In the genomic region with DNA sequence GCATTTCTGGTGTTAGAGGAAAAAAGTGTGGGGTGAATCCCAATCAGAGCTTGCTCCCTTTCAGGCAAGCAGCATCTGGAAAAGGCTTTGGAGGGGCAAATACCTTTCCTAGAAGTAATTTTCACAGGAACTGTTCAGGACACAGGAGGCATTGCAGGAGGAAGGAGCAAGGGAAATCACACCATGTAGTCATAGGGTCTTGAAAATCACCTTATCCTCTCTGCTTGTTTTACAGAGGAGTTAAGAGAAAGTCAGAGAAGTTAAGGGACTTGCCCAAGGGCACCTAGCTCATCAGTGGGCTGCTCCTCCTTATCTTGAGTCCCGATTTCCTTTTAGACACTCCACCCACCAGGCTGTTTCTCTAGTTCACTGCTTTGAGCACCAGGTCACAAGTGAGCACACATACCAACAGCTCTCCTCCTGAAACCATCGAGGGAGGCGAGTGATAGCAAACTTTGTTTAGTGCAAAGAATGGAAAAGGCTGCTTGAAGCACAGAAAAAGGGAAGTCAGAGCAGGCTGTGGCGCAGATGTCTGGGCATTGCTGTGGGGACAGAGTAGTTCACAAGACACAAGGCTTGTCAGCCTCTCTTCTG, we compare ENCODE assay signal across 9 cellular contexts.
DNase-seq lines count a peak whose midpoint lies in the region; ATAC-seq and TF ChIP-seq lines count a peak whose summit lies in the region.
"Had no signal": no experiment of that assay in that cellular context is flagged by ENCODE, and none has a peak within 500 bp of the region (broad histone marks: within the 10 kb centered on the region; RNA-seq: fewer than 3 reads in every experiment).

No MANE protein-coding gene starts in this region.

- H3K36me3 Mint-ChIP-seq in Calu3 (ENCODE audit: insufficient read depth, unreplicated experiment), result peaks cover 6% of the 10 kb centered on the region

- no peaks in the 10 kb centered on the region for H3K27me3 Mint-ChIP-seq in Calu3 (ENCODE audit: unreplicated experiment)

- peak; percentile 24 to 45 for DNase-seq in activated CD4-positive, alpha-beta T cell treated with anti-CD3 and anti-CD28 coated beads, Interleukin-2, amount 50 U/mL, for 48 hours
- no peak for DNase-seq in activated CD4-positive, alpha-beta T cell treated with anti-CD3 and anti-CD28 coated beads for 4 hours
- peak; percentile 70 for DNase-seq in NOMO-1 treated with dmso at 0.1 percent for 144 hours (lab: John Stamatoyannopoulos, UW; ENCODE audit: unreplicated experiment)
- DNase-seq in omental fat pad (ENCODE audit: low spot score), result no peak
- no peak for DNase-seq in NCI-H1048 (lab: John Stamatoyannopoulos, UW)
- no peak for DNase-seq in hypothalamus (lab: John Stamatoyannopoulos, UW)
- no peak for DNase-seq in Calu3

- BruUV-seq in Calu3 (replicated peaks; lab: Mats Ljungman, UMichigan), result no TSS peak

- ATAC-seq in HG02759 (IDR thresholded peaks at IDR 0.05; ENCODE audit: unreplicated experiment) (peak; percentile 60), omental fat pad (ENCODE audit: low FRiP score) (peak; percentile 5)
- ATAC-seq: psoas muscle had no signal

- H3K4me1 Mint-ChIP-seq in Calu3 (ENCODE audit: low read depth, unreplicated experiment), result peaks cover 21% of the 10 kb centered on the region

- H3K4me3 Mint-ChIP-seq in Calu3 (ENCODE audit: low read depth, unreplicated experiment), result no peak overlapping the region

- no peak for TF ChIP-seq CTCF in omental fat pad (IDR thresholded peaks at IDR 0.05)
- no peak for TF ChIP-seq CTCF in Calu3 (IDR thresholded peaks at IDR 0.05; ENCODE audit: unreplicated experiment)

- H3K9me3 Mint-ChIP-seq in Calu3 (ENCODE audit: low read depth, unreplicated experiment), result peaks cover 9% of the 10 kb centered on the region

- H3K27ac Mint-ChIP-seq in Calu3 (ENCODE audit: unreplicated experiment), result no peak overlapping the region

- CTCF ChIA-PET in Calu3 (lab: Charles Lee), result no interaction called here

- intact Hi-C loops in Calu3 (cut with micrococcal nuclease; ENCODE audit: unreplicated experiment), result loop anchor here (5.0 kb wide), 1 partner anchor 80 kb away; no protein-coding TSS in a partner anchor

Comparison
In these comparisons a context has a peak if more than half of its experiments do, and no peak if none do; other contexts are left out.
1. DNase-seq: peak in activated CD4-positive, alpha-beta T cell treated with anti-CD3 and anti-CD28 coated beads, Interleukin-2, amount 50 U/mL, for 48 hours (2 of 2) and NOMO-1 treated with dmso at 0.1 percent for 144 hours (single experiment); none in activated CD4-positive, alpha-beta T cell treated with anti-CD3 and anti-CD28 coated beads for 4 hours (0 of 2), omental fat pad (single experiment), NCI-H1048 (single experiment), hypothalamus (0 of 51) and Calu3 (single experiment).